Comparison of ENCODE assay signal across 1 cellular context in the genomic region with DNA sequence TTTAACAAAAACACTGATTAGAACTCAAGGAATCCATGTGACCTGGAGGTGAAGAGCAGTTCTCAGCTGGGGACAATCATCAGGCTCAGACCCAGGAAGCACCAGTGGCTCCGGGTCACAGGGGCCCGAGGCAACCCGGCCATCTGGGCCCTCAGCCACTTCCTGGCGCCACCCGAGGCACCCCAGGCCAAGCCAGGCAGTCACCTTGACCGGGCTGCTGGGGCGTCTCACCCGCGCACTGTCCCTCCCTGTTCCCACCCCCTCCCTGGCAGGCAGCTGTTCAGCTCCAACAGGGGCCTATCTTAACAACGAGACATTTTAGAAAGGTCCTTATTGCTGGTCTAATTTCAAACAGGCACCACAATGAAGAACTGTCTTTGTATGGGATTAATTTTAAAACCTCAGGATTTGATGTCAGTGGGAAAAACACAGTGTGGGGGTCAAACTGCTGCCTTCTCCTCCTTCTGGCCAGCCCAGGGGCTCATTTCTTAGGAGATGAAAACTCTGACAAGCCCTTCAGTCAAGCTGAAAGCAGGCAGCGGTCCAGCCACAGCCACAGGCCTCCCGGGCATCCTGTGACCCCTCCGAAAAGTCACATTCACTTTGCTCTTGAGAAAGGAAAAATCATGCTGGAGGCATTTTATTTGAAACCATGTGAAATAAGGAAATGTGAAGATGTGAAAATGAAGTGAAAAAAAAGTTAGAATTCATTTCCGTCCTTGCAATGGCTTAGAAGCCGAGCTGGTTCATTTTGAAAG.
TF ChIP-seq lines count a peak whose summit lies in the region.

No MANE protein-coding gene starts in this region.

TF ChIP-seq in WTC11, 78 proteins besides CTCF, POLR2A, EP300 and RAD21 (continued from another document):
- TF ChIP-seq, protein P1, sequence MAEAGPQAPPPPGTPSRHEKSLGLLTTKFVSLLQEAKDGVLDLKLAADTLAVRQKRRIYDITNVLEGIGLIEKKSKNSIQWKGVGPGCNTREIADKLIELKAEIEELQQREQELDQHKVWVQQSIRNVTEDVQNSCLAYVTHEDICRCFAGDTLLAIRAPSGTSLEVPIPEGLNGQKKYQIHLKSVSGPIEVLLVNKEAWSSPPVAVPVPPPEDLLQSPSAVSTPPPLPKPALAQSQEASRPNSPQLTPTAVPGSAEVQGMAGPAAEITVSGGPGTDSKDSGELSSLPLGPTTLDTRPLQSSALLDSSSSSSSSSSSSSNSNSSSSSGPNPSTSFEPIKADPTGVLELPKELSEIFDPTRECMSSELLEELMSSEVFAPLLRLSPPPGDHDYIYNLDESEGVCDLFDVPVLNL (CRISPR knock-in tag; IDR thresholded peaks at IDR 0.05; ENCODE audit: borderline replicate concordance, low read depth), result no peak
- TF ChIP-seq, protein P2, sequence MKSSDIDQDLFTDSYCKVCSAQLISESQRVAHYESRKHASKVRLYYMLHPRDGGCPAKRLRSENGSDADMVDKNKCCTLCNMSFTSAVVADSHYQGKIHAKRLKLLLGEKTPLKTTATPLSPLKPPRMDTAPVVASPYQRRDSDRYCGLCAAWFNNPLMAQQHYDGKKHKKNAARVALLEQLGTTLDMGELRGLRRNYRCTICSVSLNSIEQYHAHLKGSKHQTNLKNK (CRISPR knock-in tag; IDR thresholded peaks at IDR 0.05), result no peak
